In genomic region chr3:184176377-184177330, GRCh38 we compare ENCODE assay signal across 8 cellular contexts. TPM values are rescaled to one million over a fixed set of nuclear protein-coding genes. Genes with fewer than 3 reads are reported as not detected.
A peak's percentile ranks its signal among the peaks of the same experiment; 100 is the strongest.
DNase-seq lines count a peak whose midpoint lies in the region; ATAC-seq and TF ChIP-seq lines count a peak whose summit lies in the region.

No MANE protein-coding gene starts in this region.

- peak overlapping the region; percentile 94 for H3K4me2 ChIP-seq in Karpas-422 (ENCODE audit: low read depth, low read length, poor library complexity, severe bottlenecking)

- H3K27ac Mint-ChIP-seq in activated CD8-positive, alpha-beta T cell treated with anti-CD3 and anti-CD28 coated beads, Interleukin-2, amount 10 ng/mL, durations not matched to agents 7 days and 5 days: no peak overlapping the region

- POLR2A ChIA-PET in activated CD8-positive, alpha-beta T cell treated with anti-CD3 and anti-CD28 coated beads, Interleukin-2, amount 10 ng/mL, durations not matched to agents 7 days and 5 days (lab: Charles Lee): interaction anchor here (1.2 kb wide), 1 partner anchor 10 kb away, joined by 3 read pairs; no protein-coding TSS in a partner anchor

- H3K27ac ChIP-seq in Karpas-422 (ENCODE audit: low read length): no peak overlapping the region
- peak overlapping the region; percentile 74 for H3K27ac ChIP-seq in neutrophil

- no peak overlapping the region for H2AFZ ChIP-seq in Karpas-422 (ENCODE audit: low read length)

- peaks cover 31% of the 10 kb centered on the region for H3K4me1 Mint-ChIP-seq in activated CD8-positive, alpha-beta T cell treated with anti-CD3 and anti-CD28 coated beads, Interleukin-2, amount 10 ng/mL, durations not matched to agents 7 days and 5 days (ENCODE audit: low read depth)

- H3K4me3 ChIP-seq in Karpas-422 (ENCODE audit: low read length): peak overlapping the region; percentile 86
- peak overlapping the region in 1 of 2 experiments; percentile 99 for H3K4me3 ChIP-seq in neutrophil (ENCODE audit: low read depth in 1 of 2, low read length in 1 of 2)

- H3K27me3 ChIP-seq in Karpas-422 (ENCODE audit: low read length): no peaks in the 10 kb centered on the region
- H3K27me3 ChIP-seq in neutrophil: no peaks in the 10 kb centered on the region

- H3K36me3 ChIP-seq in Karpas-422 (ENCODE audit: insufficient read depth, low read length) (peaks cover 21% of the 10 kb centered on the region), neutrophil (peaks cover 62% of the 10 kb centered on the region)

- DNase-seq in COLO668 (lab: John Stamatoyannopoulos, UW; ENCODE audit: unreplicated experiment): peak; percentile 16
- no peak for DNase-seq in Karpas-422
- no peak for DNase-seq in activated CD8-positive, alpha-beta T cell treated with anti-CD3 and anti-CD28 coated beads, Interleukin-2, amount 10 ng/mL, durations not matched to agents 7 days and 5 days
- peak; percentile 40 for DNase-seq in globus pallidus (ENCODE audit: low spot score)

- no peaks in the 10 kb centered on the region for H3K9me3 Mint-ChIP-seq in activated CD8-positive, alpha-beta T cell treated with anti-CD3 and anti-CD28 coated beads, Interleukin-2, amount 10 ng/mL, durations not matched to agents 7 days and 5 days (ENCODE audit: insufficient read depth)

- peak overlapping the region; percentile 87 for H3K4me3 Mint-ChIP-seq in activated CD8-positive, alpha-beta T cell treated with anti-CD3 and anti-CD28 coated beads, Interleukin-2, amount 10 ng/mL, durations not matched to agents 7 days and 5 days

- peaks cover 37% of the 10 kb centered on the region for H3K36me3 Mint-ChIP-seq in activated CD8-positive, alpha-beta T cell treated with anti-CD3 and anti-CD28 coated beads, Interleukin-2, amount 10 ng/mL, durations not matched to agents 7 days and 5 days (ENCODE audit: low read depth)

- H4K20me1 ChIP-seq in Karpas-422 (ENCODE audit: insufficient read depth, low read depth, low read length): no peaks in the 10 kb centered on the region

- no peak for ATAC-seq in activated CD8-positive, alpha-beta T cell treated with anti-CD3 and anti-CD28 coated beads, Interleukin-2, amount 10 ng/mL, durations not matched to agents 7 days and 5 days
- no peak for ATAC-seq in GM21529 (IDR thresholded peaks at IDR 0.05; ENCODE audit: unreplicated experiment)
- ATAC-seq in GM19351 (IDR thresholded peaks at IDR 0.05; ENCODE audit: unreplicated experiment): no peak
- no peak for ATAC-seq in HG02763 (IDR thresholded peaks at IDR 0.05; ENCODE audit: unreplicated experiment)

- no peak for TF ChIP-seq CTCF in neutrophil (IDR thresholded peaks at IDR 0.05)

- peak overlapping the region; percentile 87 for H3K9ac ChIP-seq in Karpas-422 (ENCODE audit: low read length)

- no peaks in the 10 kb centered on the region for H3K9me2 ChIP-seq in Karpas-422 (replicated peaks; ENCODE audit: insufficient read depth, low read length)

- CTCF ChIA-PET in activated CD8-positive, alpha-beta T cell treated with anti-CD3 and anti-CD28 coated beads, Interleukin-2, amount 10 ng/mL, durations not matched to agents 7 days and 5 days (lab: Charles Lee): interaction anchor here (1.1 kb wide), 1 partner anchor 36 kb away, joined by 3 read pairs; no protein-coding TSS in a partner anchor

- peaks cover 27% of the 10 kb centered on the region for H3K4me1 ChIP-seq in Karpas-422 (ENCODE audit: low read length)
- H3K4me1 ChIP-seq in neutrophil (ENCODE audit: control insufficient read depth in 1 of 2, insufficient read depth in 1 of 2, low read depth in 1 of 2, low read length in 1 of 2): peaks cover 22 to 29% of the 10 kb centered on the region in 2 experiments

- H3K9me3 ChIP-seq in Karpas-422 (ENCODE audit: low read length) (no peaks in the 10 kb centered on the region), neutrophil (no peaks in the 10 kb centered on the region)

- peaks cover 40% of the 10 kb centered on the region for H3K79me2 ChIP-seq in Karpas-422 (ENCODE audit: low read length)

- H3K27me3 Mint-ChIP-seq in activated CD8-positive, alpha-beta T cell treated with anti-CD3 and anti-CD28 coated beads, Interleukin-2, amount 10 ng/mL, durations not matched to agents 7 days and 5 days (ENCODE audit: low read depth): no peaks in the 10 kb centered on the region

RNA-seq across cellular contexts. Expression of gene AP2M1, which starts 2.0 kb away (rescaled TPM):
- 212 and 265 TPM in 2 replicates for total RNA-seq in Karpas-422 (2014; rRNA removed; shearing (Covaris generic); ENCODE audit: low replicate concordance)
- total RNA-seq in activated CD8-positive, alpha-beta T cell treated with anti-CD3 and anti-CD28 coated beads, Interleukin-2, amount 10 ng/mL, durations not matched to agents 7 days and 5 days: 100 to 1,000 TPM; 228 to 231 TPM

RNA-seq across cellular contexts. Expression of gene ABCF3, which starts 9.3 kb away (rescaled TPM):
- total RNA-seq in Karpas-422 (2014; rRNA removed; shearing (Covaris generic); ENCODE audit: low replicate concordance): 61.6 and 62.9 TPM in 2 replicates
- total RNA-seq in activated CD8-positive, alpha-beta T cell treated with anti-CD3 and anti-CD28 coated beads, Interleukin-2, amount 10 ng/mL, durations not matched to agents 7 days and 5 days: 10 to 100 TPM; 56.6 to 57.8 TPM

RNA-seq across cellular contexts. Expression of gene DVL3, which starts 21.5 kb away (rescaled TPM):
- total RNA-seq in Karpas-422 (2014; rRNA removed; shearing (Covaris generic); ENCODE audit: low replicate concordance): 62.1 and 106 TPM in 2 replicates
- total RNA-seq in activated CD8-positive, alpha-beta T cell treated with anti-CD3 and anti-CD28 coated beads, Interleukin-2, amount 10 ng/mL, durations not matched to agents 7 days and 5 days: 10 to 100 TPM; 31.2 to 32.6 TPM

RNA-seq across cellular contexts. Expression of gene EIF2B5, which starts 41.5 kb away (rescaled TPM):
- total RNA-seq in Karpas-422 (2014; rRNA removed; shearing (Covaris generic); ENCODE audit: low replicate concordance): 59.4 and 68.4 TPM in 2 replicates
- total RNA-seq in activated CD8-positive, alpha-beta T cell treated with anti-CD3 and anti-CD28 coated beads, Interleukin-2, amount 10 ng/mL, durations not matched to agents 7 days and 5 days: 10 to 100 TPM; 55.1 to 55.4 TPM

RNA-seq across cellular contexts. Expression of gene VWA5B2, which starts 52.7 kb away (rescaled TPM):
- total RNA-seq in Karpas-422 (2014; rRNA removed; shearing (Covaris generic); ENCODE audit: low replicate concordance): not detected in 2 replicates
- total RNA-seq in activated CD8-positive, alpha-beta T cell treated with anti-CD3 and anti-CD28 coated beads, Interleukin-2, amount 10 ng/mL, durations not matched to agents 7 days and 5 days: not detected

Comparison
In these comparisons a context has a peak if more than half of its experiments do, and no peak if none do; other contexts are left out.
1. DNase-seq: peak in COLO668 (single experiment) and globus pallidus (single experiment); none in Karpas-422 (single experiment) and activated CD8-positive, alpha-beta T cell treated with anti-CD3 and anti-CD28 coated beads, Interleukin-2, amount 10 ng/mL, durations not matched to agents 7 days and 5 days (single experiment).